Comparison of ENCODE assay signal across 26 cellular contexts in the genomic region with DNA sequence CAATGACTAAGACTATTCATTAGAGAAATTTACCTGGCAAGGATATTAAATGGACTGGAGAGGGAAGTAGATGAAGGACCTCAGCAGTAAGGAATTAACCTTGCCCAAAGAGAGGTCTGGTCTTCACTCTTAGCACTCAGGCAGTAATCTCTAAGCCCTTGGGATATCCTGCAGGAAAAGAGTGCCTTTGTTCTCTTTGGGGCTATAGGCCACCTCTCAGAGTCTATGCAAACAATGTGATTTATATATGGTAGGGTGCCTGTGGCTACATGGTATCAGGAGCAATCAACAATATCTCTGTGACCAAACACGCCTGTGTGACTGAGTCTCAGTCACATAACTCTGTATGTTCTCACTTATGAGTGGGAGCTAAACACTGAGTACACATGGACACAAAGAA.
"Had no signal": no experiment of that assay in that cellular context is flagged by ENCODE, and none has a peak within 500 bp of the region (broad histone marks: within the 10 kb centered on the region; RNA-seq: fewer than 3 reads in every experiment).

No MANE protein-coding gene starts in this region.

- H3K27me3 Mint-ChIP-seq: naive thymus-derived CD4-positive, alpha-beta T cell; natural killer cell treated with Interleukin-12 subunit alpha and Interleukin-12 subunit beta and Interleukin-15 and Interleukin-18, amount 100 ng/mL, for 72 hours had no signal

- H3K9me3 Mint-ChIP-seq: mesothelial cell of epicardium; natural killer cell treated with Interleukin-12 subunit alpha and Interleukin-12 subunit beta and Interleukin-15 and Interleukin-18, amount 100 ng/mL, for 72 hours; stimulated activated naive B cell treated with anti-CD40 and anti-IgM and Interleukin-4, amounts not matched to agents 10 μg/mL and 1 μg/mL and 100 μg/mL, for 72 hours had no signal

- H3K9me3 ChIP-seq: left lung, lower lobe of right lung, ovary, prostate gland, stomach, testis, thyroid gland, transverse colon, upper lobe of left lung, vagina had no signal

- H3K27ac Mint-ChIP-seq: mesothelial cell of epicardium; natural killer cell treated with Interleukin-12 subunit alpha and Interleukin-12 subunit beta and Interleukin-15 and Interleukin-18, amount 100 ng/mL, for 72 hours; stimulated activated naive B cell treated with anti-CD40 and anti-IgM and Interleukin-4, amounts not matched to agents 10 μg/mL and 1 μg/mL and 100 μg/mL, for 72 hours had no signal

- H3K36me3 Mint-ChIP-seq: mesothelial cell of epicardium; natural killer cell treated with Interleukin-12 subunit alpha and Interleukin-12 subunit beta and Interleukin-15 and Interleukin-18, amount 100 ng/mL, for 72 hours; stimulated activated naive B cell treated with anti-CD40 and anti-IgM and Interleukin-4, amounts not matched to agents 10 μg/mL and 1 μg/mL and 100 μg/mL, for 72 hours had no signal

- H3K36me3 ChIP-seq: left lung, lower lobe of right lung, ovary, prostate gland, stomach, thyroid gland, transverse colon, upper lobe of left lung, vagina had no signal

- DNase-seq: islet precursor cell; left cardiac atrium; left lung; lower lobe of right lung; mammary epithelial cell; mesenchymal stem cell; naive thymus-derived CD4-positive, alpha-beta T cell; ovary; retina; right cardiac atrium; stimulated activated CD4-positive, alpha-beta T cell treated with anti-CD3 and anti-CD28 coated beads, Interleukin-12 subunit alpha, Interleukin-12 subunit beta, amount 100 ng/mL, for 4 hours; stimulated activated CD4-positive, alpha-beta T cell treated with anti-CD3 and anti-CD28 coated beads, Interleukin-15, amount 100 ng/mL, for 24 hours; stimulated activated CD4-positive, alpha-beta T cell treated with anti-CD3 and anti-CD28 coated beads, Interleukin-2, amount 100 ng/mL, for 24 hours; stimulated activated CD4-positive, alpha-beta T cell treated with anti-CD3 and anti-CD28 coated beads, Interleukin-4, amount 100 ng/mL, for 1 hour; stimulated activated naive B cell treated with anti-CD40 and anti-IgM and Interleukin-4, amounts not matched to agents 10 μg/mL and 1 μg/mL and 100 μg/mL, for 72 hours; stimulated activated naive CD8-positive, alpha-beta T cell treated with anti-CD3 and anti-CD28 coated beads, Interleukin-15, Interleukin-2, amounts not matched to agents 100 U/mL and 50 U/mL, for 24 hours; stomach; testis; thyroid gland; transverse colon; upper lobe of left lung had no signal

- H3K4me3 ChIP-seq: left lung, lower lobe of right lung, ovary, prostate gland, skin epidermis, stomach, testis, thyroid gland, transverse colon, upper lobe of left lung, vagina had no signal

- H3K4me3 Mint-ChIP-seq: mesothelial cell of epicardium; naive thymus-derived CD4-positive, alpha-beta T cell; natural killer cell treated with Interleukin-12 subunit alpha and Interleukin-12 subunit beta and Interleukin-15 and Interleukin-18, amount 100 ng/mL, for 72 hours; stimulated activated naive B cell treated with anti-CD40 and anti-IgM and Interleukin-4, amounts not matched to agents 10 μg/mL and 1 μg/mL and 100 μg/mL, for 72 hours had no signal

- H3K4me1 ChIP-seq: left lung, lower lobe of right lung, prostate gland, stomach, testis, vagina had no signal

- H3K27me3 ChIP-seq: left lung, ovary, stomach, testis, thyroid gland, transverse colon, upper lobe of left lung, vagina had no signal

- H3K27ac ChIP-seq: left lung, lower lobe of right lung, ovary, prostate gland, skin epidermis, stomach, testis, thyroid gland, transverse colon, upper lobe of left lung, vagina had no signal
